ENCODE assay signal across 1 cellular context in the genomic region with DNA sequence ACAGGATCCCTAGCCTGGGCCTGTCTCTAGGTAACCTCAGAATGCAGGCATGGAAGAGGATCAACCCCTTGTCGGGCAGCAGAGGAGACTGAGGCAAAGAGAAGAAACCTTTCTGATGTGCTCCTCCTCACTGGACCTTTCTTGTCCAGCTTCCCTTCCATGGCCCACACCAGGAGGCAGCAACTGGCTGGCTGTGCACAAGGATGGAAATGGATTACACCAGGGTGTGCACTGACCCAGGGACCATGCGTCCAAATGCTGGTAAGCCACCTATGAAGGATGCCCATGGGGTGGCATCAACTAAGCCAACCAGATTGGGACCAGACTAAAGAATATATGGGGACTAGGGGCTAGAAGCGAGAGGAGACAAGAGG.
TF ChIP-seq lines count a peak whose summit lies in the region.

No MANE protein-coding gene starts in this region.

TF ChIP-seq in liver, 16 proteins besides CTCF, POLR2A, EP300 and RAD21 (continued from another document):
- TF ChIP-seq GABPA (IDR thresholded peaks at IDR 0.05 in 1 of 2, conservative IDR thresholded peaks at IDR 0.05 in 1 of 2) = no peak
- no peak for TF ChIP-seq RXRA (IDR thresholded peaks at IDR 0.05)
- TF ChIP-seq YY1 (IDR thresholded peaks at IDR 0.05) = no peak
- no peak for TF ChIP-seq JUND (IDR thresholded peaks at IDR 0.05)
- TF ChIP-seq, protein P1, sequence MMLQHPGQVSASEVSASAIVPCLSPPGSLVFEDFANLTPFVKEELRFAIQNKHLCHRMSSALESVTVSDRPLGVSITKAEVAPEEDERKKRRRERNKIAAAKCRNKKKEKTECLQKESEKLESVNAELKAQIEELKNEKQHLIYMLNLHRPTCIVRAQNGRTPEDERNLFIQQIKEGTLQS (IDR thresholded peaks at IDR 0.05) = no peak
- TF ChIP-seq HNF4A (conservative IDR thresholded peaks at IDR 0.05) = no peak
- no peak for TF ChIP-seq NR2F2 (IDR thresholded peaks at IDR 0.05)
- no peak for TF ChIP-seq SP1 (IDR thresholded peaks at IDR 0.05)
- TF ChIP-seq HNF4G (IDR thresholded peaks at IDR 0.05) = no peak
TF ChIP-seq in liver: peak in this region for 0.
